9 cellular contexts compared by ENCODE assay signal in the genomic region with DNA sequence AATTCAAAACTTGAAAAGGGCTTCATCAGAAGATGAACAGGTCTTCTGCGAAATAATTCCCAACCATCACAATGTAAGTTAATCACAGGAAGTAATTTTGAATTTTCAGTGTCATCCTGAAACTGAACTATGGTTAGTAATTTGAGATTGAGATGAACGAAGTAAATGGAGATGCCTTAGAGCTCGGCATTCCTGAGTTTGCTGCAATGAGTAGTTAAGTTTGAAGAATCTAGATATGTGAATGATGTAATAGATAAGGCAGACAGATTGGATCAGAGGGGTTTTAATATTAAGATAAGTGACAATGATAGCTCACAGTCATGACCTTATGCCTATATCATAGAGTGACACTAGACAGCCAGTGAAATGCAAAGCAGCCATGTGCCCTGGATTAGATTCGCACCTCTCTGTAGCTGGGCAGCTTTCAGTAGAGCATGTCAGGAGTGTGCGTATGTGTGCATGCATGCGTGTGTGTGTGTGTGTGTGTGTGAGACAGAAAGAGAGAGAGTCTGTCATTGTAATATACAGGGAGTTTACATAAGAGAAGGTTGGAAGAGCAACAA.
DNase-seq lines count a peak whose midpoint lies in the region; ATAC-seq and TF ChIP-seq lines count a peak whose summit lies in the region.
"Had no signal": no experiment of that assay in that cellular context is flagged by ENCODE, and none has a peak within 500 bp of the region (broad histone marks: within the 10 kb centered on the region; RNA-seq: fewer than 3 reads in every experiment).

No MANE protein-coding gene starts in this region.

- peaks cover 67% of the 10 kb centered on the region for H3K4me1 Mint-ChIP-seq in activated T-helper 2 cell treated with anti-CD3 and anti-CD28 coated beads, Interferon-gamma antibody, Interleukin-2, Interleukin-4, amounts not matched to agents 10 μg/mL and 5 μg/mL and 100 μg/mL, durations not matched to agents 14 hours and 24 hours and 36 hours (ENCODE audit: low read depth)
- H3K4me1 Mint-ChIP-seq in stimulated activated naive CD8-positive, alpha-beta T cell treated with anti-CD3 and anti-CD28 coated beads, Interleukin-15, amount 100 ng/mL, for 72 hours, result peaks cover 86% of the 10 kb centered on the region

- H3K4me3 ChIP-seq in cardiac muscle cell (no peak overlapping the region), right cardiac atrium (ENCODE audit: low read length) (no peak overlapping the region)

- ATAC-seq in right cardiac atrium (no peak), HG03045 (IDR thresholded peaks at IDR 0.05; ENCODE audit: unreplicated experiment) (peak; percentile 32)
- peak; percentile 41 for ATAC-seq in stimulated activated naive CD8-positive, alpha-beta T cell treated with anti-CD3 and anti-CD28 coated beads, Interleukin-15, amount 100 ng/mL, for 72 hours

- H3K27ac Mint-ChIP-seq in activated T-helper 2 cell treated with anti-CD3 and anti-CD28 coated beads, Interferon-gamma antibody, Interleukin-2, Interleukin-4, amounts not matched to agents 10 μg/mL and 5 μg/mL and 100 μg/mL, durations not matched to agents 14 hours and 24 hours and 36 hours, result peak overlapping the region; percentile 87
- H3K27ac Mint-ChIP-seq in stimulated activated naive CD8-positive, alpha-beta T cell treated with anti-CD3 and anti-CD28 coated beads, Interleukin-15, amount 100 ng/mL, for 72 hours, result peak overlapping the region; percentile 0 to 81

- intact Hi-C loops in right cardiac atrium (cut with DNase I), result no loop called here
- intact Hi-C loops in activated T-helper 2 cell treated with anti-CD3 and anti-CD28 coated beads, Interferon-gamma antibody, Interleukin-2, Interleukin-4, amounts not matched to agents 10 μg/mL and 5 μg/mL and 100 μg/mL, durations not matched to agents 14 hours and 24 hours and 36 hours (cut with micrococcal nuclease), result loop anchor here (2.0 to 5.0 kb wide), 4 partner anchors 19 to 61 kb away; no protein-coding TSS in a partner anchor

- H3K27ac ChIP-seq in cardiac muscle cell (peak overlapping the region; percentile 64), right cardiac atrium (ENCODE audit: low read length) (no peak overlapping the region)

- peak overlapping the region; percentile 35 for H3K4me3 Mint-ChIP-seq in activated T-helper 2 cell treated with anti-CD3 and anti-CD28 coated beads, Interferon-gamma antibody, Interleukin-2, Interleukin-4, amounts not matched to agents 10 μg/mL and 5 μg/mL and 100 μg/mL, durations not matched to agents 14 hours and 24 hours and 36 hours (ENCODE audit: low read depth)
- peak overlapping the region; percentile 44 to 56 for H3K4me3 Mint-ChIP-seq in stimulated activated naive CD8-positive, alpha-beta T cell treated with anti-CD3 and anti-CD28 coated beads, Interleukin-15, amount 100 ng/mL, for 72 hours

- WGBS in right cardiac atrium, result 66% methylated on average over 6 of the region's 6 CpGs

- peaks cover 39% of the 10 kb centered on the region for H3K36me3 Mint-ChIP-seq in activated T-helper 2 cell treated with anti-CD3 and anti-CD28 coated beads, Interferon-gamma antibody, Interleukin-2, Interleukin-4, amounts not matched to agents 10 μg/mL and 5 μg/mL and 100 μg/mL, durations not matched to agents 14 hours and 24 hours and 36 hours (ENCODE audit: low read depth)

- H3K27me3 ChIP-seq in cardiac muscle cell (no peaks in the 10 kb centered on the region), right cardiac atrium (ENCODE audit: control insufficient read depth, insufficient read depth) (no peaks in the 10 kb centered on the region)

- H3K36me3 ChIP-seq in cardiac muscle cell, result no peaks in the 10 kb centered on the region

- no peaks in the 10 kb centered on the region for H3K27me3 Mint-ChIP-seq in activated T-helper 2 cell treated with anti-CD3 and anti-CD28 coated beads, Interferon-gamma antibody, Interleukin-2, Interleukin-4, amounts not matched to agents 10 μg/mL and 5 μg/mL and 100 μg/mL, durations not matched to agents 14 hours and 24 hours and 36 hours (ENCODE audit: low read depth)
- H3K27me3 Mint-ChIP-seq in stimulated activated naive CD8-positive, alpha-beta T cell treated with anti-CD3 and anti-CD28 coated beads, Interleukin-15, amount 100 ng/mL, for 72 hours, result no peaks in the 10 kb centered on the region

- H3K4me1 ChIP-seq in cardiac muscle cell (ENCODE audit: low read depth), result peaks cover 35% of the 10 kb centered on the region
- peaks cover 2% of the 10 kb centered on the region for H3K4me1 ChIP-seq in right cardiac atrium (ENCODE audit: control insufficient read depth, insufficient read depth, low read length)

- DNase-seq in cardiac muscle cell (ENCODE audit: low read depth in 1 of 2, low spot score in 1 of 2), result no peak
- DNase-seq in right cardiac atrium, result no peak
- DNase-seq in activated T-helper 2 cell treated with anti-CD3 and anti-CD28 coated beads, Interferon-gamma antibody, Interleukin-2, Interleukin-4, amounts not matched to agents 10 μg/mL and 5 μg/mL and 100 μg/mL, durations not matched to agents 14 hours and 24 hours and 36 hours (ENCODE audit: low spot score), result no peak
- no peak for DNase-seq in stimulated activated naive CD8-positive, alpha-beta T cell treated with anti-CD3 and anti-CD28 coated beads, Interleukin-15, amount 100 ng/mL, for 72 hours
- no peak for DNase-seq in activated CD8-positive, alpha-beta memory T cell treated with anti-CD3 and anti-CD28 coated beads, Interleukin-2, amount 50 U/mL, for 4 hours
- no peak for DNase-seq in NOMO-1 treated with DMSO at 0.1 percent for 48 hours (lab: John Stamatoyannopoulos, UW; ENCODE audit: unreplicated experiment)
- DNase-seq in SW480 (ENCODE audit: low spot score), result no peak
- DNase-seq: cerebellar nuclear complex had no signal

- H3K9me3 ChIP-seq in cardiac muscle cell (ENCODE audit: low read depth), result no peaks in the 10 kb centered on the region
- H3K9me3 ChIP-seq in right cardiac atrium (ENCODE audit: control insufficient read depth, low read length), result no peaks in the 10 kb centered on the region

- no peak for TF ChIP-seq CTCF in cardiac muscle cell (IDR thresholded peaks at IDR 0.05; ENCODE audit: low read depth, low read length)

- H3K9me3 Mint-ChIP-seq in activated T-helper 2 cell treated with anti-CD3 and anti-CD28 coated beads, Interferon-gamma antibody, Interleukin-2, Interleukin-4, amounts not matched to agents 10 μg/mL and 5 μg/mL and 100 μg/mL, durations not matched to agents 14 hours and 24 hours and 36 hours, result no peaks in the 10 kb centered on the region
- H3K9me3 Mint-ChIP-seq in stimulated activated naive CD8-positive, alpha-beta T cell treated with anti-CD3 and anti-CD28 coated beads, Interleukin-15, amount 100 ng/mL, for 72 hours, result no peaks in the 10 kb centered on the region

Comparison
In these comparisons a context has a peak if more than half of its experiments do, and no peak if none do; other contexts are left out.
1. ATAC-seq: peak in HG03045 (single experiment) and stimulated activated naive CD8-positive, alpha-beta T cell treated with anti-CD3 and anti-CD28 coated beads, Interleukin-15, amount 100 ng/mL, for 72 hours (single experiment); none in right cardiac atrium (0 of 2).